ENCODE assay signal across 11 cellular contexts in the genomic region with DNA sequence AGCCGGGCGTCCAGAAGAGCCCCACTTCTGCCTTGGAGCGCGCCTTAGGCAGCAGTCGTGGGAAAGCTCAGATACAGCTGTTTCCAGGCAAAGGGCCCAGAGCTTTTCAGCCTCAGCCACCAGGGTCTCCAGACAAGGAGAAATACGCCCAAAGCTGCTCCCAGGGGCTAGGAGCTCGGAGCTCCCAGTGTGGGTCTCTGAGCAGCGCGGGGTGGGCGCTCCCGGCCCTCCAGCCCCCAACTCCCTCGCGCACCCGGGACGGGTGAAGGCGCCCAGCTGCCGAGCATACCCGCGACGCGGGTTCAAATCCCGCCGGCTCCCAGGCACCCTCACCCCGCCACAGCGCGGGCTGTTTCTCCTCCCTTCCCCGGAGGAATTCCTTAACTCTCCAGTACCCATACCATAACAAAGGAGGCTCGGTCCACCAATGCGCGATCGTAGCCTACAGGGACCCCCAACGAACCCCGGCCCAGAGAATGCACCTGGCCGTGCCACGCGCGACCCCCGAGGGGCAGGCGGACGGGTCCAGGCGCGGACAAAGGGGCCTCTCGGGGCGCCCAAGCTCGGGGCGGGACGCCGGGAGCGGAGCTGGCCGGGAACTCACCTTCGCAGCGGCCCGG. TPM values are rescaled to one million over a fixed set of nuclear protein-coding genes. Genes with fewer than 3 reads are reported as not detected.
DNase-seq lines count a peak whose midpoint lies in the region; ATAC-seq and TF ChIP-seq lines count a peak whose summit lies in the region.
"Had no signal": no experiment of that assay in that cellular context is flagged by ENCODE, and none has a peak within 500 bp of the region (broad histone marks: within the 10 kb centered on the region; RNA-seq: fewer than 3 reads in every experiment).

No MANE protein-coding gene starts in this region.

- peak overlapping the region; percentile 71 for H3K27ac Mint-ChIP-seq in mesothelial cell of epicardium
- no peak overlapping the region for H3K27ac Mint-ChIP-seq in stimulated activated memory B cell treated with anti-CD40 and anti-IgM and Interleukin-4, amounts not matched to agents 10 μg/mL and 1 μg/mL and 100 μg/mL, for 72 hours
- H3K27ac Mint-ChIP-seq: T-helper 1 cell treated with Interleukin-12 subunit alpha and Interleukin-12 subunit beta and Interleukin-4 antibody, amounts not matched to agents 30 μg/mL and 1 μg/mL, for 36 hours had no signal

- H3K27ac ChIP-seq in esophagus muscularis mucosa (replicated peaks in 1 of 4) (peak overlapping the region; percentile 99), upper lobe of left lung (peak overlapping the region; percentile 91 to 95 (median 93))
- H3K27ac ChIP-seq: 22Rv1 had no signal

- H3K4me1 Mint-ChIP-seq in mesothelial cell of epicardium: peaks cover 57% of the 10 kb centered on the region
- H3K4me1 Mint-ChIP-seq in stimulated activated memory B cell treated with anti-CD40 and anti-IgM and Interleukin-4, amounts not matched to agents 10 μg/mL and 1 μg/mL and 100 μg/mL, for 72 hours: no peaks in the 10 kb centered on the region

- H3K9me3 ChIP-seq in esophagus muscularis mucosa (no peaks in the 10 kb centered on the region), upper lobe of left lung (no peaks in the 10 kb centered on the region)

- peaks cover 0 to 5% (median 2%) of the 10 kb centered on the region in 4 donors for H3K27me3 ChIP-seq in esophagus muscularis mucosa
- H3K27me3 ChIP-seq in upper lobe of left lung: peaks cover 0 to 7% (median 3%) of the 10 kb centered on the region in 4 donors

- H3K36me3 Mint-ChIP-seq in mesothelial cell of epicardium: peaks cover 5% of the 10 kb centered on the region
- no peaks in the 10 kb centered on the region for H3K36me3 Mint-ChIP-seq in stimulated activated memory B cell treated with anti-CD40 and anti-IgM and Interleukin-4, amounts not matched to agents 10 μg/mL and 1 μg/mL and 100 μg/mL, for 72 hours

- no peak for TF ChIP-seq POLR2A in esophagus muscularis mucosa (IDR thresholded peaks at IDR 0.05; ENCODE audit: low read depth)
- TF ChIP-seq POLR2A in upper lobe of left lung (IDR thresholded peaks at IDR 0.05): no peak

- H3K36me3 ChIP-seq in esophagus muscularis mucosa (peaks cover 0 to 9% (median 4%) of the 10 kb centered on the region in 4 donors), upper lobe of left lung (peaks cover 0 to 9% (median 0%) of the 10 kb centered on the region in 4 donors)

- DNase-seq in DMS 273 (lab: John Stamatoyannopoulos, UW; ENCODE audit: unreplicated experiment) (peak; percentile 41), DMS 273 treated with DMSO at 0.1 percent for 48 hours (lab: John Stamatoyannopoulos, UW) (no peak), esophagus muscularis mucosa (ENCODE audit: extremely low spot score) (no peak), mesothelial cell of epicardium (ENCODE audit: low spot score in 2 of 2, unreplicated experiment in 2 of 2) (peak in 1 of 2 experiments; percentile 53), upper lobe of left lung (peak in 1 of 2 donors; percentile 84), NK-92 (lab: John Stamatoyannopoulos, UW; ENCODE audit: unreplicated experiment) (no peak)

- ATAC-seq in upper lobe of left lung (ENCODE audit: low FRiP score in 2 of 2) (peak in 1 of 2 donors; percentile 24), GM19452 (IDR thresholded peaks at IDR 0.05; ENCODE audit: unreplicated experiment) (no peak)
- ATAC-seq in stimulated activated memory B cell treated with anti-CD40 and anti-IgM and Interleukin-4, amounts not matched to agents 10 μg/mL and 1 μg/mL and 100 μg/mL, for 72 hours: no peak

- TF ChIP-seq EP300 in esophagus muscularis mucosa (IDR thresholded peaks at IDR 0.05) (no peak), upper lobe of left lung (IDR thresholded peaks at IDR 0.05) (no peak)

- 0% methylated on average over 14 of the region's 53 CpGs for WGBS in esophagus muscularis mucosa
- WGBS in upper lobe of left lung, 2 donors: 9 to 19% methylated on average over 7 to 9 of the region's 53 CpGs

- H3K4me1 ChIP-seq in esophagus muscularis mucosa (peaks cover 50 to 68% (median 63%) of the 10 kb centered on the region in 4 donors), upper lobe of left lung (peaks cover 29 to 65% (median 31%) of the 10 kb centered on the region in 4 donors)

- peak overlapping the region; percentile 93 to 97 (median 94) for H3K4me3 ChIP-seq in esophagus muscularis mucosa
- peak overlapping the region; percentile 69 to 81 (median 72) for H3K4me3 ChIP-seq in upper lobe of left lung

- peak overlapping the region; percentile 65 for H3K4me3 Mint-ChIP-seq in mesothelial cell of epicardium
- H3K4me3 Mint-ChIP-seq in stimulated activated memory B cell treated with anti-CD40 and anti-IgM and Interleukin-4, amounts not matched to agents 10 μg/mL and 1 μg/mL and 100 μg/mL, for 72 hours: no peak overlapping the region
- H3K4me3 Mint-ChIP-seq: central memory CD8-positive, alpha-beta T cell; T-helper 1 cell treated with Interleukin-12 subunit alpha and Interleukin-12 subunit beta and Interleukin-4 antibody, amounts not matched to agents 30 μg/mL and 1 μg/mL, for 36 hours had no signal

- no peaks in the 10 kb centered on the region for H3K27me3 Mint-ChIP-seq in mesothelial cell of epicardium (ENCODE audit: low read depth)
- H3K27me3 Mint-ChIP-seq in stimulated activated memory B cell treated with anti-CD40 and anti-IgM and Interleukin-4, amounts not matched to agents 10 μg/mL and 1 μg/mL and 100 μg/mL, for 72 hours: peaks cover 81% of the 10 kb centered on the region

- intact Hi-C loops in esophagus muscularis mucosa (cut with DNase I): loop anchor here (5.0 kb wide), 2 partner anchors 36 to 111 kb away; no protein-coding TSS in a partner anchor

- TF ChIP-seq CTCF in esophagus muscularis mucosa (IDR thresholded peaks at IDR 0.05) (peak in 1 of 3 experiments; percentile 8), mesothelial cell of epicardium (IDR thresholded peaks at IDR 0.05; ENCODE audit: unreplicated experiment) (no peak), upper lobe of left lung (IDR thresholded peaks at IDR 0.05) (no peak)

- H3K9me3 Mint-ChIP-seq in mesothelial cell of epicardium: no peaks in the 10 kb centered on the region
- H3K9me3 Mint-ChIP-seq in stimulated activated memory B cell treated with anti-CD40 and anti-IgM and Interleukin-4, amounts not matched to agents 10 μg/mL and 1 μg/mL and 100 μg/mL, for 72 hours: no peaks in the 10 kb centered on the region
- H3K9me3 Mint-ChIP-seq: central memory CD8-positive, alpha-beta T cell; T-helper 1 cell treated with Interleukin-12 subunit alpha and Interleukin-12 subunit beta and Interleukin-4 antibody, amounts not matched to agents 30 μg/mL and 1 μg/mL, for 36 hours had no signal

RNA-seq across cellular contexts. Expression of a gene that starts 0.5 kb away (rescaled TPM):
- total RNA-seq in esophagus muscularis mucosa (100 to 1,000 TPM; 328 to 578 (median 405) TPM), mesothelial cell of epicardium (341 to 362 TPM (median 347 TPM) in 3 replicates), upper lobe of left lung (100 to 1,000 TPM in 4 of 6 donors, 10 to 100 TPM in 2; 81.7 to 309 (median 167) TPM)

RNA-seq across cellular contexts. Expression of a gene that starts 0.6 kb away (rescaled TPM):
- total RNA-seq in esophagus muscularis mucosa: 100 to 1,000 TPM; 419 to 931 (median 555) TPM
- 432 to 469 TPM (median 449 TPM) in 3 replicates for total RNA-seq in mesothelial cell of epicardium
- 100 to 1,000 TPM; 169 to 458 (median 258) TPM for total RNA-seq in upper lobe of left lung
